Comparison of ENCODE assay signal across 9 cellular contexts in genomic region chr18:12886498-12887126, GRCh38. TPM values are rescaled to one million over a fixed set of nuclear protein-coding genes. Genes with fewer than 3 reads are reported as not detected.
DNase-seq lines count a peak whose midpoint lies in the region; ATAC-seq, FAIRE-seq and TF ChIP-seq lines count a peak whose summit lies in the region.
"Had no signal": no experiment of that assay in that cellular context is flagged by ENCODE, and none has a peak within 500 bp of the region (broad histone marks: within the 10 kb centered on the region; RNA-seq: fewer than 3 reads in every experiment).

No MANE protein-coding gene starts in this region.

- H3K9me2 ChIP-seq in Karpas-422 (replicated peaks; ENCODE audit: insufficient read depth, low read length), result no peaks in the 10 kb centered on the region

- H3K4me1 Mint-ChIP-seq in nephron progenitor cell, result peaks cover 21% of the 10 kb centered on the region

- ATAC-seq in GM12878, result peak; percentile 15

- TF ChIP-seq RAD21 in GM12878 (IDR thresholded peaks at IDR 0.05; ENCODE audit: insufficient read depth, low read depth, low read length), result 0 out of 2 replicates have a peak, but pooled peaks have one; percentile 7

- SMC1A ChIA-PET in GM12878 (lab: Charles Lee; ENCODE audit: uncharacterized antibody, unreplicated experiment), result interaction anchor here (0.8 to 3.7 kb wide), 9 partner anchors 31 to 160 kb away, joined by 3 to 33 read pairs (median 5); no protein-coding TSS in a partner anchor

- WGBS in GM12878 (ENCODE audit: insufficient coverage, insufficient replicate concordance, low lambda C conversion rate, missing lambda C conversion rate), result 22% methylated on average over 2 of the region's 2 CpGs

- H3K4me2 ChIP-seq in Karpas-422 (ENCODE audit: low read depth, low read length, poor library complexity, severe bottlenecking) (peak overlapping the region; percentile 98), GM12878 (ENCODE audit: control insufficient read depth, insufficient read depth) (no peak overlapping the region)

- peaks cover 12% of the 10 kb centered on the region for H3K27me3 Mint-ChIP-seq in nephron progenitor cell (ENCODE audit: low read depth, poor library complexity)

- H3K9me3 Mint-ChIP-seq in nephron progenitor cell, result peaks cover 25% of the 10 kb centered on the region

- peak overlapping the region; percentile 96 for H3K27ac ChIP-seq in Karpas-422 (ENCODE audit: low read length)
- H3K27ac ChIP-seq in GM12878 (ENCODE audit: control insufficient read depth, insufficient read depth), result peak overlapping the region; percentile 15; the same call in 1 of the 2 replicates

- CTCF ChIA-PET in GM12878 (lab: Yijun Ruan, JAX), result interaction anchor here (0.7 to 2.6 kb wide), 13 partner anchors 8 to 167 kb away, joined by 3 to 14 read pairs (median 3); no protein-coding TSS in a partner anchor

- H4K20me1 ChIP-seq in Karpas-422 (ENCODE audit: insufficient read depth, low read depth, low read length) (no peaks in the 10 kb centered on the region), GM12878 (ENCODE audit: control insufficient read depth, insufficient read depth) (no peaks in the 10 kb centered on the region)

- H3K9ac ChIP-seq in Karpas-422 (ENCODE audit: low read length) (0 out of 2 replicates have a peak overlapping the region, but pooled peaks have one; percentile 11), GM12878 (ENCODE audit: control insufficient read depth, insufficient read depth, low read length) (no peak overlapping the region)

- no TSS peak for BruUV-seq in GM12878 (replicated peaks; lab: Mats Ljungman, UMichigan)

- in situ Hi-C loops in GM12878 (cut with MboI), result no loop called here

- TF ChIP-seq EP300 in GM12878 (IDR thresholded peaks at IDR 0.05; ENCODE audit: borderline replicate concordance in 1 of 2, control insufficient read depth in 1 of 2, low read depth in 2 of 2, low read length in 2 of 2), result no peak

- no peaks in the 10 kb centered on the region; the same call in 1 of the 2 replicates for H3K9me3 ChIP-seq in Karpas-422 (ENCODE audit: low read length)
- H3K9me3 ChIP-seq in GM12878 (replicated peaks; ENCODE audit: control insufficient read depth, insufficient read depth, low read length), result no peaks in the 10 kb centered on the region; the same call in 2 of the 3 replicates

- H3K4me1 ChIP-seq in Karpas-422 (ENCODE audit: low read length), result peaks cover 44% of the 10 kb centered on the region
- H3K4me1 ChIP-seq in GM12878 (ENCODE audit: control insufficient read depth, insufficient read depth, low read length), result peaks cover 13% of the 10 kb centered on the region; the same call in 1 of the 2 replicates

- no peaks in the 10 kb centered on the region for H3K27me3 ChIP-seq in Karpas-422 (ENCODE audit: low read length)
- H3K27me3 ChIP-seq in GM12878 (replicated peaks in 1 of 2; ENCODE audit: control insufficient read depth in 2 of 2, insufficient read depth in 2 of 2, low read length in 1 of 2), result no peaks in the 10 kb centered on the region

- H3K36me3 ChIP-seq in Karpas-422 (ENCODE audit: insufficient read depth, low read length) (no peaks in the 10 kb centered on the region), GM12878 (ENCODE audit: control insufficient read depth in 2 of 2, insufficient read depth in 2 of 2, low read length in 1 of 2) (no peaks in the 10 kb centered on the region)

- no peak for FAIRE-seq in GM12878 (lab: Jason Lieb, UNC)

- TF ChIP-seq CTCF in GM12878 (IDR thresholded peaks at IDR 0.05 in 2 of 3, conservative IDR thresholded peaks at IDR 0.05 in 1 of 3; ENCODE audit: control insufficient read depth in 2 of 3, extremely low read depth in 1 of 3, insufficient read depth in 1 of 3, low read depth in 3 of 3, low read length in 3 of 3) (peak; percentile 33 to 60 (median 51); a peak in 5 of 6 replicates), nephron progenitor cell (IDR thresholded peaks at IDR 0.05) (peak; percentile 12)

- intact Hi-C loops in GM12878 (cut with micrococcal nuclease; ENCODE audit: unreplicated experiment), result loop anchor here (5.0 to 10.0 kb wide), 3 partner anchors 61 to 676 kb away; partner anchors contain the start of genes AFG3L2 and SEH1L

- peaks cover 23% of the 10 kb centered on the region for H3K36me3 Mint-ChIP-seq in nephron progenitor cell (ENCODE audit: low read depth)

- H3K27ac Mint-ChIP-seq in nephron progenitor cell, result no peak overlapping the region

- TF ChIP-seq POLR2A in GM12878 (IDR thresholded peaks at IDR 0.05; ENCODE audit: low read depth, low read length), result no peak

- POLR2A ChIA-PET in GM12878 (lab: Charles Lee), result interaction anchor here (0.6 to 2.1 kb wide), 2 partner anchors 48 to 155 kb away, joined by 3 to 6 read pairs; no protein-coding TSS in a partner anchor

- H3K4me3 ChIP-seq in Karpas-422 (ENCODE audit: low read length) (peak overlapping the region; percentile 8), GM12878 (no peak overlapping the region)

- no peak overlapping the region for H3K4me3 Mint-ChIP-seq in nephron progenitor cell

- RAD21 ChIA-PET in GM12878 (lab: Charles Lee; ENCODE audit: unreplicated experiment), result interaction anchor here (0.9 to 11.3 kb wide), 4 partner anchors 43 to 134 kb away, joined by 3 to 81 read pairs (median 4); no protein-coding TSS in a partner anchor

- H2AFZ ChIP-seq in Karpas-422 (ENCODE audit: low read length) (no peak overlapping the region), GM12878 (ENCODE audit: control insufficient read depth, low read depth, low read length) (no peak overlapping the region)

- H3K79me2 ChIP-seq in Karpas-422 (ENCODE audit: low read length) (peaks cover 21% of the 10 kb centered on the region), GM12878 (ENCODE audit: control insufficient read depth, insufficient read depth, low read length) (peaks cover 24% of the 10 kb centered on the region)

- DNase-seq in NOMO-1 (lab: John Stamatoyannopoulos, UW; ENCODE audit: unreplicated experiment in 2 of 2), result peak; percentile 8 to 29
- DNase-seq in NOMO-1 treated with dmso at 0.1 percent for 144 hours (lab: John Stamatoyannopoulos, UW; ENCODE audit: unreplicated experiment), result no peak
- peak; percentile 90 for DNase-seq in Karpas-422
- DNase-seq in GM12878 (ENCODE audit: low read depth, low spot score), result no peak
- no peak for DNase-seq in nephron progenitor cell
- no peak for DNase-seq in NCI-H2196 (lab: John Stamatoyannopoulos, UW; ENCODE audit: unreplicated experiment)
- DNase-seq in NCI-H2196 treated with DMSO at 0.1 percent for 48 hours (lab: John Stamatoyannopoulos, UW; ENCODE audit: unreplicated experiment), result no peak
- no peak for DNase-seq in anterior cingulate cortex (lab: John Stamatoyannopoulos, UW)
- DNase-seq: activated CD4-positive, alpha-beta T cell treated with anti-CD3 and anti-CD28 coated beads for 1 hour had no signal

TF ChIP-seq in GM12878, 131 proteins besides CTCF, POLR2A, EP300 and RAD21 (continues in another document):
- TF ChIP-seq MTA2 (IDR thresholded peaks at IDR 0.05; ENCODE audit: low read depth) (no peak), ZBTB4 (CRISPR knock-in tag; IDR thresholded peaks at IDR 0.05) (no peak), SREBF1 (IDR thresholded peaks at IDR 0.05; ENCODE audit: low read length) (no peak), RFX5 (IDR thresholded peaks at IDR 0.05; ENCODE audit: low read depth, low read length) (no peak), ASH2L (IDR thresholded peaks at IDR 0.05; ENCODE audit: borderline replicate concordance, low read depth) (no peak), RB1 (IDR thresholded peaks at IDR 0.05; ENCODE audit: borderline replicate concordance) (no peak)

RNA-seq across cellular contexts. Expression of gene PTPN2, which starts 2.6 kb away (rescaled TPM):
- total RNA-seq in Karpas-422 (2014; rRNA removed; shearing (Covaris generic); ENCODE audit: low replicate concordance), result 72.2 and 85.2 TPM in 2 replicates
- 161 and 163 TPM in 2 replicates for total RNA-seq in GM12878 (2013; cell fraction: nucleolus; rRNA removed)
- 46.5 and 55.7 TPM in 2 replicates for total RNA-seq in GM12878 (2014; rRNA removed)
- total RNA-seq in GM12878 (2014; rRNA removed; fragmentation: Illumina TruSeq; extraction: Trizol), result 85.5 and 86.7 TPM in 2 replicates
- 48.0 and 53.0 TPM in 2 replicates for total RNA-seq in GM12878 (2021)
- 28.5 TPM for polyA plus RNA-seq in GM12878 (2011; ENCODE audit: low read depth)
- 83.0 and 114 TPM in 2 replicates for polyA plus RNA-seq in GM12878 (2011; rRNA removed)
- 27.7 and 31.8 TPM in 2 replicates for polyA plus RNA-seq in GM12878 (2011; cell fraction: cytosol; rRNA removed)
- polyA plus RNA-seq in GM12878 (2011; cell fraction: nucleus; rRNA removed), result 67.0 and 73.2 TPM in 2 replicates
- polyA plus RNA-seq in GM12878 (2012), result 37.1 and 45.3 TPM in 2 replicates
- polyA plus RNA-seq in GM12878 (2014; fragmentation: Illumina TruSeq; extraction: Trizol), result 78.3 and 84.3 TPM in 2 replicates
- polyA plus RNA-seq in GM12878 (2014; fragmentation: Nextera tagmentation; extraction: Ambion mirVana), result 10 to 100 TPM; 54.9 to 57.9 TPM
- polyA plus RNA-seq in GM12878 (2014; rRNA removed), result 39.4 and 53.5 TPM in 2 replicates
- polyA plus RNA-seq in GM12878 (2016; fragmentation: Nextera tagmentation; extraction: Ambion mirVana), result 10 to 100 TPM; 71.3 to 80.4 TPM
- 33.9 and 84.9 TPM in 2 replicates for polyA minus RNA-seq in GM12878 (2011; rRNA and poly(A)+ RNA removed)
- 13.6 and 37.3 TPM in 2 replicates for polyA minus RNA-seq in GM12878 (2011; cell fraction: cytosol; rRNA and poly(A)+ RNA removed)
- 23.6 and 37.5 TPM in 2 replicates for polyA minus RNA-seq in GM12878 (2011; cell fraction: nucleus; rRNA and poly(A)+ RNA removed)

Comparison
In these comparisons a context has a peak if more than half of its experiments do, and no peak if none do; other contexts are left out.
1. DNase-seq: peak in NOMO-1 (2 of 2) and Karpas-422 (single experiment); none in NOMO-1 treated with dmso at 0.1 percent for 144 hours (single experiment), GM12878 (single experiment), nephron progenitor cell (single experiment), NCI-H2196 (single experiment), NCI-H2196 treated with DMSO at 0.1 percent for 48 hours (single experiment) and anterior cingulate cortex (0 of 58).